Comparison of ENCODE assay signal across 21 cellular contexts in the genomic region with DNA sequence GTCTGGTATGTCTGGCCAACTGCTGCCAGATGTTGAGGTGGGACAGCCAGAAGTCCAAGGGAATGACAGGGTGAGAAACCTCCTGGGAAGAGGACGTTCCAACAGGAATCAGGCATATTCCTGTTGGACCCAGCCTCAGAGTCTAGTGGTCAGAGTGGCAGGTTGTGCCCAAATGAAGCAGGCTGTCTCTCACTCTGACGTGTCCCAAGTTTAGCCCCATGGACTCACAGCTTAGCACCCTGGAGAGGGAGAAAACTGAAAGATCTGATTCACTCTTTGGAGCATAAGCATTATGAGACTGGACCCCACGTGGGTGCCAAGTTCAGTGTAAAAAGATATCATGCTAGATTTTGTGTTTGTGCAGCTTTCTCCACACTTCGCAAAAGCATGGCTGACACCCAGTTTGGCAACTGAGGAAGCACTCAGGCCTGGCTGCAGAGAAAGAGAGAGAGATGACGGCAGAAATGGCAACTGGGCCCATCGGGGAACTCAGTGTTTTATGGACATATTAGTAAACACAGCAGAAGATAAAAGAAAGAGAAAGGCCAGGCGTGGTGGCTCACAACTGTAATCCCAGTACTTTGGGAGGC.
"Had no signal": no experiment of that assay in that cellular context is flagged by ENCODE, and none has a peak within 500 bp of the region (broad histone marks: within the 10 kb centered on the region; RNA-seq: fewer than 3 reads in every experiment).

No MANE protein-coding gene starts in this region.

- H3K27ac ChIP-seq: gastrocnemius medialis, left lung, parathyroid adenoma, prostate gland, skin epidermis, stomach, thoracic aorta, transverse colon had no signal

- ATAC-seq: esophagus mucosa; gastrocnemius medialis; left lung; natural killer cell treated with Interleukin-12 subunit alpha and Interleukin-12 subunit beta and Interleukin-15 and Interleukin-18, amount 100 ng/mL, for 72 hours; sciatic nerve had no signal

- H3K27me3 ChIP-seq: gastrocnemius medialis, left lung, stomach, transverse colon had no signal

- H3K9me3 ChIP-seq: gastrocnemius medialis, left lung, prostate gland, stomach, thoracic aorta, transverse colon had no signal

- H3K4me1 ChIP-seq: left lung, prostate gland had no signal

- H3K4me3 ChIP-seq: gastrocnemius medialis, left lung, lung, prostate gland, skin epidermis, stomach, thoracic aorta, transverse colon had no signal

- H3K36me3 ChIP-seq: gastrocnemius medialis, left lung, prostate gland, stomach, thoracic aorta, transverse colon had no signal

- DNase-seq: effector memory CD4-positive, alpha-beta T cell; islet precursor cell; left lung; mesenchymal stem cell; midbrain; occipital lobe; stimulated activated CD4-positive, alpha-beta T cell treated with anti-CD3 and anti-CD28 coated beads, Interleukin-2, amount 100 ng/mL, for 24 hours; stimulated activated CD4-positive, alpha-beta T cell treated with anti-CD3 and anti-CD28 coated beads, Interleukin-4, amount 100 ng/mL, for 4 hours; stimulated activated naive CD4-positive, alpha-beta T cell; stomach; substantia nigra; transverse colon had no signal
